ENCODE assay signal across 29 cellular contexts in genomic region chr18:43819397-43819796, GRCh38.
"Had no signal": no experiment of that assay in that cellular context is flagged by ENCODE, and none has a peak within 500 bp of the region (broad histone marks: within the 10 kb centered on the region; RNA-seq: fewer than 3 reads in every experiment).

No MANE protein-coding gene starts in this region.

- H3K27ac Mint-ChIP-seq: dendritic cell treated with granulocyte-macrophage colony-stimulating factor and Interleukin-4, amounts not matched to agents 40 ng/mL and 50 ng/mL, for 4 days; endodermal cell; memory B cell; naive thymus-derived CD4-positive, alpha-beta T cell; neural progenitor cell; progenitor cell of endocrine pancreas; stimulated activated naive CD8-positive, alpha-beta T cell treated with anti-CD3 and anti-CD28 coated beads, Interleukin-15, amount 100 ng/mL, for 72 hours had no signal

- H3K27ac ChIP-seq: epithelial cell of prostate, gastrocnemius medialis, neural progenitor cell, parathyroid adenoma, right lobe of liver, suprapubic skin, transverse colon, upper lobe of right lung, uterus had no signal

- H3K36me3 ChIP-seq: gastrocnemius medialis, neural progenitor cell, right lobe of liver, suprapubic skin, transverse colon, upper lobe of right lung, uterus had no signal

- H3K4me2 ChIP-seq: neural progenitor cell, smooth muscle cell had no signal

- DNase-seq: effector CD8-positive, alpha-beta T cell; endodermal cell; foreskin fibroblast; gastrocnemius medialis; head of caudate nucleus; midbrain; naive thymus-derived CD4-positive, alpha-beta T cell; right lobe of liver; stimulated activated CD4-positive, alpha-beta T cell treated with anti-CD3 and anti-CD28 coated beads, Interleukin-12 subunit alpha, Interleukin-12 subunit beta, amount 100 ng/mL, for 4 hours; stimulated activated CD4-positive, alpha-beta T cell treated with anti-CD3 and anti-CD28 coated beads, Interleukin-1b, Interleukin-23, amount 100 ng/mL, for 48 hours; stimulated activated CD4-positive, alpha-beta T cell treated with anti-CD3 and anti-CD28 coated beads, Interleukin-4, amount 100 ng/mL, for 1 hour; stimulated activated CD8-positive, alpha-beta memory T cell treated with anti-CD3 and anti-CD28 coated beads, Interleukin-4, amount 100 ng/mL, for 48 hours; stimulated activated naive CD4-positive, alpha-beta T cell; stimulated activated naive CD8-positive, alpha-beta T cell treated with anti-CD3 and anti-CD28 coated beads, Interleukin-15, amount 100 ng/mL, for 72 hours; transverse colon; upper lobe of right lung; uterus had no signal

- H3K27me3 ChIP-seq: gastrocnemius medialis, neural progenitor cell, right lobe of liver, suprapubic skin, transverse colon, upper lobe of right lung, uterus had no signal

- H3K4me1 Mint-ChIP-seq: memory B cell; naive thymus-derived CD4-positive, alpha-beta T cell; stimulated activated naive CD8-positive, alpha-beta T cell treated with anti-CD3 and anti-CD28 coated beads, Interleukin-15, amount 100 ng/mL, for 72 hours had no signal

- H3K4me3 ChIP-seq: gastrocnemius medialis, lung, neural progenitor cell, right lobe of liver, smooth muscle cell, suprapubic skin, transverse colon, upper lobe of right lung, uterus had no signal

- H3K36me3 Mint-ChIP-seq: memory B cell, neural progenitor cell had no signal

- H3K4me3 Mint-ChIP-seq: dendritic cell treated with granulocyte-macrophage colony-stimulating factor and Interleukin-4, amounts not matched to agents 40 ng/mL and 50 ng/mL, for 4 days; endodermal cell; memory B cell; naive thymus-derived CD4-positive, alpha-beta T cell; nephron; neural progenitor cell; stimulated activated naive CD8-positive, alpha-beta T cell treated with anti-CD3 and anti-CD28 coated beads, Interleukin-15, amount 100 ng/mL, for 72 hours had no signal

- ATAC-seq: esophagus mucosa; gastrocnemius medialis; left lobe of liver; naive thymus-derived CD4-positive, alpha-beta T cell; right lobe of liver; stimulated activated naive CD8-positive, alpha-beta T cell treated with anti-CD3 and anti-CD28 coated beads, Interleukin-15, amount 100 ng/mL, for 72 hours; upper lobe of right lung had no signal

- H3K9me3 Mint-ChIP-seq: stimulated activated naive CD8-positive, alpha-beta T cell treated with anti-CD3 and anti-CD28 coated beads, Interleukin-15, amount 100 ng/mL, for 72 hours had no signal

- H3K27me3 Mint-ChIP-seq: dendritic cell treated with granulocyte-macrophage colony-stimulating factor and Interleukin-4, amounts not matched to agents 40 ng/mL and 50 ng/mL, for 4 days; memory B cell; naive thymus-derived CD4-positive, alpha-beta T cell; progenitor cell of endocrine pancreas; stimulated activated naive CD8-positive, alpha-beta T cell treated with anti-CD3 and anti-CD28 coated beads, Interleukin-15, amount 100 ng/mL, for 72 hours had no signal

- H3K79me2 ChIP-seq: parathyroid adenoma had no signal

- H3K4me1 ChIP-seq: gastrocnemius medialis, parathyroid adenoma, right lobe of liver, suprapubic skin, transverse colon, upper lobe of right lung, uterus had no signal

- H3K9ac ChIP-seq: neural progenitor cell, parathyroid adenoma had no signal
